18 cellular contexts compared by ENCODE assay signal in genomic region chr4:14621731-14622459, GRCh38.
"Had no signal": no experiment of that assay in that cellular context is flagged by ENCODE, and none has a peak within 500 bp of the region (broad histone marks: within the 10 kb centered on the region; RNA-seq: fewer than 3 reads in every experiment).

No MANE protein-coding gene starts in this region.

- H3K9me3 Mint-ChIP-seq: activated naive CD8-positive, alpha-beta T cell treated with anti-CD3 and anti-CD28 coated beads for 36 hours; activated T-helper 1 cell treated with anti-CD3 and anti-CD28 coated beads, Interleukin-12 subunit alpha, Interleukin-12 subunit beta, Interleukin-2, Interleukin-4 antibody, amounts not matched to agents 30 ng/mL and 10 ng/mL and 1 ng/mL, durations not matched to agents 14 hours and 24 hours and 36 hours; effector memory CD8-positive, alpha-beta T cell; stimulated activated effector memory CD8-positive, alpha-beta T cell treated with anti-CD3 and anti-CD28 coated beads, Interleukin-12 subunit alpha, Interleukin-12 subunit beta, amount 100 ng/mL, for 72 hours had no signal

- H3K27me3 ChIP-seq: left lung, testis, upper lobe of right lung had no signal

- H3K27me3 Mint-ChIP-seq: activated naive CD8-positive, alpha-beta T cell treated with anti-CD3 and anti-CD28 coated beads for 36 hours; effector memory CD8-positive, alpha-beta T cell had no signal

- H3K27ac Mint-ChIP-seq: activated naive CD8-positive, alpha-beta T cell treated with anti-CD3 and anti-CD28 coated beads for 36 hours; activated T-helper 1 cell treated with anti-CD3 and anti-CD28 coated beads, Interleukin-12 subunit alpha, Interleukin-12 subunit beta, Interleukin-2, Interleukin-4 antibody, amounts not matched to agents 30 ng/mL and 10 ng/mL and 1 ng/mL, durations not matched to agents 14 hours and 24 hours and 36 hours; effector memory CD8-positive, alpha-beta T cell; stimulated activated effector memory CD8-positive, alpha-beta T cell treated with anti-CD3 and anti-CD28 coated beads, Interleukin-12 subunit alpha, Interleukin-12 subunit beta, amount 100 ng/mL, for 72 hours; T-helper 1 cell treated with Interleukin-12 subunit alpha and Interleukin-12 subunit beta and Interleukin-4 antibody, amounts not matched to agents 30 μg/mL and 1 μg/mL, for 36 hours had no signal

- FAIRE-seq: keratinocyte had no signal

- H3K4me1 ChIP-seq: left lung, psoas muscle, testis, upper lobe of right lung had no signal

- H3K36me3 ChIP-seq: left lung, upper lobe of right lung had no signal

- H3K4me2 ChIP-seq: smooth muscle cell had no signal

- H3K27ac ChIP-seq: left lung, psoas muscle, testis, upper lobe of right lung had no signal

- H3K4me1 Mint-ChIP-seq: activated naive CD8-positive, alpha-beta T cell treated with anti-CD3 and anti-CD28 coated beads for 36 hours; stimulated activated effector memory CD8-positive, alpha-beta T cell treated with anti-CD3 and anti-CD28 coated beads, Interleukin-12 subunit alpha, Interleukin-12 subunit beta, amount 100 ng/mL, for 72 hours had no signal

- H3K4me3 ChIP-seq: left lung, psoas muscle, smooth muscle cell, testis, upper lobe of right lung had no signal

- H3K4me3 Mint-ChIP-seq: activated naive CD8-positive, alpha-beta T cell treated with anti-CD3 and anti-CD28 coated beads for 36 hours; activated T-helper 1 cell treated with anti-CD3 and anti-CD28 coated beads, Interleukin-12 subunit alpha, Interleukin-12 subunit beta, Interleukin-2, Interleukin-4 antibody, amounts not matched to agents 30 ng/mL and 10 ng/mL and 1 ng/mL, durations not matched to agents 14 hours and 24 hours and 36 hours; effector memory CD8-positive, alpha-beta T cell; stimulated activated effector memory CD8-positive, alpha-beta T cell treated with anti-CD3 and anti-CD28 coated beads, Interleukin-12 subunit alpha, Interleukin-12 subunit beta, amount 100 ng/mL, for 72 hours; T-helper 1 cell treated with Interleukin-12 subunit alpha and Interleukin-12 subunit beta and Interleukin-4 antibody, amounts not matched to agents 30 μg/mL and 1 μg/mL, for 36 hours had no signal

- DNase-seq: activated CD4-positive, CD25-positive, alpha-beta regulatory T cell treated with anti-CD3 and anti-CD28 coated beads, Interleukin-2, amount 50 U/mL, for 72 hours; activated CD8-positive, alpha-beta memory T cell treated with anti-CD3 and anti-CD28 coated beads for 24 hours; activated CD8-positive, alpha-beta memory T cell treated with anti-CD3 and anti-CD28 coated beads, Interleukin-2, amount 50 U/mL, for 48 hours; activated naive CD8-positive, alpha-beta T cell treated with anti-CD3 and anti-CD28 coated beads for 36 hours; amniotic stem cell; effector memory CD8-positive, alpha-beta T cell; hippocampal formation; left lung; psoas muscle; stimulated activated CD4-positive, alpha-beta T cell treated with anti-CD3 and anti-CD28 coated beads, Interleukin-4, amount 100 ng/mL, for 1 hour; testis; upper lobe of right lung had no signal

- H3K9me3 ChIP-seq: psoas muscle, testis, upper lobe of right lung had no signal

- ATAC-seq: effector memory CD8-positive, alpha-beta T cell; left lung; psoas muscle; sciatic nerve; stimulated activated effector memory CD8-positive, alpha-beta T cell treated with anti-CD3 and anti-CD28 coated beads, Interleukin-12 subunit alpha, Interleukin-12 subunit beta, amount 100 ng/mL, for 72 hours; upper lobe of right lung had no signal

- H3K36me3 Mint-ChIP-seq: activated naive CD8-positive, alpha-beta T cell treated with anti-CD3 and anti-CD28 coated beads for 36 hours; stimulated activated effector memory CD8-positive, alpha-beta T cell treated with anti-CD3 and anti-CD28 coated beads, Interleukin-12 subunit alpha, Interleukin-12 subunit beta, amount 100 ng/mL, for 72 hours had no signal
